Comparison of ENCODE assay signal across 8 cellular contexts in the genomic region with DNA sequence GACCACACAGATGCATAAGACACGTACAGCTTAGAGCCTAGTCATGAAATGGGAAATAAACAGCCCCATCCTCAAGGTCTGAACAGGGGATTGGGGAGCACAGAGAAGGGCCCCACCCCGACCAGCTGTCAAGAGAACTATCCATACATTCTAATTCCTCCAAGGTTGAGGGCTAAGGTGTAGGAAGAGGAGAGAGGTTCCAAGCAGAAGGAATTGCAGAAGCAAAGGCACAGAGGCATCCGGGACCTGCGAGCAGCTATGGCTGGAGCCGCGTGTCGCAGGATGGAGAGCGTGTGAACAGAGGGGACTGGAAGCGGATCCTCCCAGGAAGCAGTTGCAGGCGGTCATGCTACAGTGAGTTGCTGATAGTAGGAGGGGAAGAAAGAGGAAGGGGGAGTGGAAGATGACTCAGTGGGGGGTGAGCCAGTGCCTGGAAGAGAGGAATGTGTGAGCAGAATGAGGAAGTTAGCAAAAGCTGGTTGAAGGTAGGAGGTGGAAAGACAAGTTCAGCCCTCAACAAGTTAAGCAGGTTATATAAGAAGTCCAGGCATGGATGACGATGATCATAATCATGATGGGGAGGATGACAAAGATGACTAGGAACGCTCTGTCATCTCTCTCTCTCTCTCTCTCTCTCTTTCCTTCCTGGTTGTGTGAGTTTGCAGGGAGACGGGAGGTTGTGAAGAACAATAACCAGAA.
DNase-seq lines count a peak whose midpoint lies in the region; ATAC-seq and TF ChIP-seq lines count a peak whose summit lies in the region.

No MANE protein-coding gene starts in this region.

- no peaks in the 10 kb centered on the region for H3K79me2 ChIP-seq in osteoblast (ENCODE audit: insufficient read depth, low read length)

- no peak overlapping the region for H3K4me2 ChIP-seq in osteoblast (ENCODE audit: insufficient read depth, low read length)

- no peak overlapping the region for H2AFZ ChIP-seq in osteoblast (ENCODE audit: low read length)

- 0 out of 2 replicates have a peak overlapping the region, but pooled peaks have one; percentile 8 for H3K4me3 ChIP-seq in HL-60 (replicated peaks; ENCODE audit: insufficient read depth, low read length)
- no peak overlapping the region for H3K4me3 ChIP-seq in osteoblast (ENCODE audit: insufficient read depth, low read length)

- no peaks in the 10 kb centered on the region for H3K4me1 ChIP-seq in osteoblast (ENCODE audit: insufficient read depth, low read length)

- intact Hi-C loops in head of caudate nucleus (cut with DNase I) = no loop called here
- intact Hi-C loops in posterior cingulate gyrus (cut with DNase I) = no loop called here

- ATAC-seq in HG02852 (IDR thresholded peaks at IDR 0.05; ENCODE audit: unreplicated experiment) = no peak

- no peaks in the 10 kb centered on the region for H4K20me1 ChIP-seq in osteoblast (ENCODE audit: insufficient read depth, low read length)

- DNase-seq in HL-60 (ENCODE audit: low read depth in 1 of 2, low spot score in 1 of 2) = peak; percentile 95 to 96
- peak; percentile 24 for DNase-seq in T1000 (lab: John Stamatoyannopoulos, UW)
- DNase-seq in head of caudate nucleus = peak in 39 of 42 donors; percentile 13 to 81 (median 47)
- peak in 8 of 10 donors; percentile 20 to 94 (median 38) for DNase-seq in posterior cingulate gyrus
- no peak for DNase-seq in osteoblast (ENCODE audit: insufficient read length, low spot score, missing footprints)
- no peak for DNase-seq in NCI-H446 treated with DMSO at 0.1 percent for 48 hours (lab: John Stamatoyannopoulos, UW)
- no peak for DNase-seq in COLO668 (lab: John Stamatoyannopoulos, UW; ENCODE audit: unreplicated experiment)

- TF ChIP-seq CTCF in HL-60 (IDR thresholded peaks at IDR 0.05; ENCODE audit: insufficient read depth, low read length) = no peak
- TF ChIP-seq CTCF in osteoblast (IDR thresholded peaks at IDR 0.05; ENCODE audit: extremely low read depth, low read depth, low read length) = no peak

- H3K9me3 ChIP-seq in osteoblast (ENCODE audit: low read depth, low read length) = no peaks in the 10 kb centered on the region

- H3K27me3 ChIP-seq in HL-60 (ENCODE audit: insufficient read depth, poor library complexity, severe bottlenecking) = no peaks in the 10 kb centered on the region
- H3K27me3 ChIP-seq in osteoblast (ENCODE audit: insufficient read depth, low read length) = peaks cover 12% of the 10 kb centered on the region

- H3K27ac ChIP-seq in HL-60 (replicated peaks) (peak overlapping the region; percentile 44), osteoblast (ENCODE audit: low read depth, low read length) (no peak overlapping the region)

- no peaks in the 10 kb centered on the region for H3K36me3 ChIP-seq in osteoblast (ENCODE audit: insufficient read depth, low read length)

Comparison
In these comparisons a context has a peak if more than half of its experiments do, and no peak if none do; other contexts are left out.
1. DNase-seq: peak in HL-60 (2 of 2), T1000 (single experiment), head of caudate nucleus (39 of 42) and posterior cingulate gyrus (8 of 10); none in osteoblast (single experiment), NCI-H446 treated with DMSO at 0.1 percent for 48 hours (single experiment) and COLO668 (single experiment).